28 cellular contexts compared by ENCODE assay signal in genomic region chr17:63240106-63240505, GRCh38.
"Had no signal": no experiment of that assay in that cellular context is flagged by ENCODE, and none has a peak within 500 bp of the region (broad histone marks: within the 10 kb centered on the region; RNA-seq: fewer than 3 reads in every experiment).

No MANE protein-coding gene starts in this region.

- DNase-seq: activated CD4-positive, alpha-beta T cell treated with anti-CD3 and anti-CD28 coated beads, Interleukin-2, amount 10 ng/mL, durations not matched to agents 24 days and 14 days; activated CD4-positive, alpha-beta T cell treated with anti-CD3 and anti-CD28 coated beads, Interleukin-2, amount 50 U/mL, for 4 hours; activated CD8-positive, alpha-beta T cell treated with anti-CD3 and anti-CD28 coated beads for 36 hours; activated effector memory CD4-positive, alpha-beta T cell treated with anti-CD3 and anti-CD28 coated beads, Interleukin-2, amount 50 U/mL, for 16 hours; activated naive CD4-positive, alpha-beta T cell; activated naive CD4-positive, alpha-beta T cell treated with anti-CD3 and anti-CD28 coated beads, Interleukin-2, amount 50 U/mL, for 16 hours; activated naive CD8-positive, alpha-beta T cell treated with anti-CD3 and anti-CD28 coated beads, Interleukin-2, amount 10 ng/mL, durations not matched to agents 7 days and 5 days; activated T-cell treated with anti-CD3 and anti-CD28 coated beads, Interleukin-2, amount 50 U/mL, for 1 hour; activated T-cell treated with anti-CD3 and anti-CD28 coated beads, Interleukin-2, amount 50 U/mL, for 72 hours; amygdala; Karpas-422; KBM-7; NCI-H1048; NCI-H1105 treated with DMSO at 0.1 percent for 48 hours; NCI-H1436; NCI-H1694; NCI-H1930; NCI-H2081 treated with DMSO at 0.1 percent for 48 hours; NCI-H345; NCI-H524 treated with DMSO at 0.1 percent for 48 hours; NK-92 treated with Interleukin-12 subunit alpha and Interleukin-12 subunit beta, amount 100 ng/mL, for 24 hours; PC-3; Peyer's patch; Right ventricle myocardium superior had no signal

- H3K4me3 ChIP-seq: ascending aorta, cardiac muscle cell, Peyer's patch, SK-N-MC had no signal

- H3K4me1 ChIP-seq: ascending aorta, Peyer's patch had no signal

- ATAC-seq: activated CD8-positive, alpha-beta T cell treated with anti-CD3 and anti-CD28 coated beads for 36 hours; activated T-cell treated with anti-CD3 and anti-CD28 coated beads, Interleukin-2, amount 50 U/mL, for 72 hours; activated T-helper 17 cell treated with anti-CD3 and anti-CD28 coated beads, Interleukin-2, amount 50 U/mL, for 72 hours; PC-3 had no signal

- H3K36me3 ChIP-seq: Peyer's patch had no signal
